In genomic region chr1:94063379-94063778, GRCh38 we compare ENCODE assay signal across 9 cellular contexts. TPM values are rescaled to one million over a fixed set of nuclear protein-coding genes. Genes with fewer than 3 reads are reported as not detected.
DNase-seq lines count a peak whose midpoint lies in the region; ATAC-seq and TF ChIP-seq lines count a peak whose summit lies in the region.
"Had no signal": no experiment of that assay in that cellular context is flagged by ENCODE, and none has a peak within 500 bp of the region (broad histone marks: within the 10 kb centered on the region; RNA-seq: fewer than 3 reads in every experiment).

No MANE protein-coding gene starts in this region.

- H3K9me3 ChIP-seq in WERI-Rb-1 (ENCODE audit: severe bottlenecking), result no peaks in the 10 kb centered on the region
- H3K9me3 ChIP-seq in tibial artery, result no peaks in the 10 kb centered on the region

- no peaks in the 10 kb centered on the region for H3K9me3 Mint-ChIP-seq in activated T-cell treated with anti-CD3 and anti-CD28 coated beads, Interleukin-2, amount 50 U/mL, for 4 hours

- TF ChIP-seq CTCF in WERI-Rb-1 (IDR thresholded peaks at IDR 0.05; ENCODE audit: low read depth, low read length) (peak; percentile 49; the same call in 1 of the 2 replicates), tibial artery (IDR thresholded peaks at IDR 0.05) (peak; percentile 40 to 44)

- H3K4me3 ChIP-seq in WERI-Rb-1 (ENCODE audit: low read depth, low read length), result no peak overlapping the region
- H3K4me3 ChIP-seq in tibial artery, result no peak overlapping the region

- H3K4me3 Mint-ChIP-seq in activated T-cell treated with anti-CD3 and anti-CD28 coated beads, Interleukin-2, amount 50 U/mL, for 4 hours, result no peak overlapping the region

- ATAC-seq in GM21576 (IDR thresholded peaks at IDR 0.05; ENCODE audit: unreplicated experiment) (no peak), HG03175 (IDR thresholded peaks at IDR 0.05; ENCODE audit: unreplicated experiment) (no peak)
- ATAC-seq in activated T-cell treated with anti-CD3 and anti-CD28 coated beads, Interleukin-2, amount 50 U/mL, for 4 hours, result no peak

- H3K4me1 ChIP-seq in tibial artery, result peaks cover 5 to 28% (median 13%) of the 10 kb centered on the region in 4 donors

- intact Hi-C loops in tibial artery (cut with DNase I; ENCODE audit: low total_unique reads), result loop anchor here (5.0 kb wide), 1 partner anchor 174 kb away; the partner anchor contains the start of gene ARHGAP29

- H3K27me3 Mint-ChIP-seq in activated T-cell treated with anti-CD3 and anti-CD28 coated beads, Interleukin-2, amount 50 U/mL, for 4 hours (ENCODE audit: low read depth), result peaks cover 27% of the 10 kb centered on the region

- H3K4me1 Mint-ChIP-seq in activated T-cell treated with anti-CD3 and anti-CD28 coated beads, Interleukin-2, amount 50 U/mL, for 4 hours (ENCODE audit: low read depth), result no peaks in the 10 kb centered on the region

- DNase-seq in NCI-H1417 (lab: John Stamatoyannopoulos, UW) (peak in 2 of 3 experiments; percentile 31 to 41), NCI-H1417 treated with DMSO at 0.1 percent for 48 hours (lab: John Stamatoyannopoulos, UW) (no peak), WERI-Rb-1 (peak; percentile 39), iPS-NIHi11 (ENCODE audit: low spot score) (peak; percentile 40), tibial artery (peak in 1 of 2 donors; percentile 45)
- no peak for DNase-seq in activated T-cell treated with anti-CD3 and anti-CD28 coated beads, Interleukin-2, amount 50 U/mL, for 4 hours
- DNase-seq: MM.1S had no signal

- H3K27me3 ChIP-seq in WERI-Rb-1 (ENCODE audit: insufficient read depth, low read depth, severe bottlenecking), result no peaks in the 10 kb centered on the region
- no peaks in the 10 kb centered on the region for H3K27me3 ChIP-seq in tibial artery

- H3K27ac ChIP-seq in WERI-Rb-1, result no peak overlapping the region
- H3K27ac ChIP-seq in tibial artery, result no peak overlapping the region

- H3K36me3 ChIP-seq in WERI-Rb-1 (peaks cover 7% of the 10 kb centered on the region), tibial artery (no peaks in the 10 kb centered on the region)

- no peaks in the 10 kb centered on the region for H3K36me3 Mint-ChIP-seq in activated T-cell treated with anti-CD3 and anti-CD28 coated beads, Interleukin-2, amount 50 U/mL, for 4 hours (ENCODE audit: insufficient read depth)

RNA-seq across cellular contexts. Expression of gene ABCA4, which starts 57.6 kb away (rescaled TPM):
- not detected for total RNA-seq in activated T-cell treated with anti-CD3 and anti-CD28 coated beads, Interleukin-2, amount 50 U/mL, for 4 hours

Comparison
In these comparisons a context has a peak if more than half of its experiments do, and no peak if none do; other contexts are left out.
1. DNase-seq: peak in NCI-H1417 (2 of 3), WERI-Rb-1 (single experiment) and iPS-NIHi11 (single experiment); none in NCI-H1417 treated with DMSO at 0.1 percent for 48 hours (single experiment) and activated T-cell treated with anti-CD3 and anti-CD28 coated beads, Interleukin-2, amount 50 U/mL, for 4 hours (single experiment).